ENCODE assay signal across 25 cellular contexts in the genomic region with DNA sequence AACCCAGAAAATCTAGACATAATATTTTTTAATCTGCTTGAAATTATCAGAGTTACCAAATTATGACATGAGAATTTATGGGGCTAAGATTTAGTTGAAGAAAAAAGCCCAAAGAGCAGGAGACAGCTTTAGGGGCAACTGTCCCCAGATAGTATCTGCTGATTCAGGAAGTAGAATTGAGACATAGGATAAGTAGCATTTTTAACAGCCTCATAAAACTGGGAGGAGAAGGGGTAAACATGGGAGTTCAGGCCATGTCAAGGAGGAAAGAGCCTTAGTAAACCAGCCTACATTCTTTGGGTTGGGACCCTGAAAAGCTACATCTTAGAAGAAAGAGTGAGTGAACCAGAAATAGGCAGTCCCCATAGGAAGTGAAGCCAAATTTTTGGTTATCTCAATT. TPM values are rescaled to one million over a fixed set of nuclear protein-coding genes. Genes with fewer than 3 reads are reported as not detected.
"Had no signal": no experiment of that assay in that cellular context is flagged by ENCODE, and none has a peak within 500 bp of the region (broad histone marks: within the 10 kb centered on the region; RNA-seq: fewer than 3 reads in every experiment).

No MANE protein-coding gene starts in this region.

- ATAC-seq: activated T-cell treated with anti-CD3 and anti-CD28 coated beads, Interleukin-2, amount 50 U/mL, for 72 hours; heart left ventricle; left cardiac atrium; naive thymus-derived CD4-positive, alpha-beta T cell had no signal

- H3K27ac Mint-ChIP-seq: activated CD4-positive, alpha-beta memory T cell treated with anti-CD3 and anti-CD28 coated beads, Interleukin-2, amount 10 ng/mL, durations not matched to agents 7 days and 5 days; activated CD4-positive, alpha-beta T cell treated with anti-CD3 and anti-CD28 coated beads, Interleukin-2, amount 10 ng/mL, durations not matched to agents 24 days and 14 days; activated naive CD4-positive, alpha-beta T cell treated with anti-CD3 and anti-CD28 coated beads for 36 hours; activated naive CD8-positive, alpha-beta T cell treated with anti-CD3 and anti-CD28 coated beads, Interleukin-2, amount 10 ng/mL, durations not matched to agents 7 days and 5 days; activated T-cell treated with anti-CD3 and anti-CD28 coated beads, Interleukin-2, amount 50 U/mL, for 72 hours; naive thymus-derived CD4-positive, alpha-beta T cell; neural progenitor cell had no signal

- DNase-seq: activated CD4-positive, alpha-beta memory T cell treated with anti-CD3 and anti-CD28 coated beads, Interleukin-2, amount 10 ng/mL, durations not matched to agents 7 days and 5 days; activated CD4-positive, alpha-beta T cell treated with anti-CD3 and anti-CD28 coated beads, Interleukin-2, amount 10 ng/mL, durations not matched to agents 24 days and 14 days; activated effector memory CD4-positive, alpha-beta T cell treated with Interleukin-2 at 50 U/mL for 16 hours; activated naive CD4-positive, alpha-beta T cell treated with anti-CD3 and anti-CD28 coated beads for 36 hours; activated naive CD8-positive, alpha-beta T cell treated with anti-CD3 and anti-CD28 coated beads, Interleukin-2, amount 10 ng/mL, durations not matched to agents 7 days and 5 days; activated T-cell treated with anti-CD3 and anti-CD28 coated beads, Interleukin-2, amount 50 U/mL, for 72 hours; amygdala; cerebellar nuclear complex; cortex of kidney; heart left ventricle; left cardiac atrium; mesendoderm; naive thymus-derived CD4-positive, alpha-beta T cell; posterior cingulate gyrus; sigmoid colon; stimulated activated CD4-positive, alpha-beta T cell treated with anti-CD3 and anti-CD28 coated beads, Interleukin-4, amount 100 ng/mL, for 1 hour; stimulated activated naive CD4-positive, alpha-beta T cell; testis; trophoblast cell; uterus had no signal

- H3K9ac ChIP-seq: neural progenitor cell had no signal

- H3K9me3 Mint-ChIP-seq: activated CD4-positive, alpha-beta memory T cell treated with anti-CD3 and anti-CD28 coated beads, Interleukin-2, amount 10 ng/mL, durations not matched to agents 7 days and 5 days; activated naive CD8-positive, alpha-beta T cell treated with anti-CD3 and anti-CD28 coated beads, Interleukin-2, amount 10 ng/mL, durations not matched to agents 7 days and 5 days; activated T-cell treated with anti-CD3 and anti-CD28 coated beads, Interleukin-2, amount 50 U/mL, for 72 hours; neural progenitor cell had no signal

- H3K4me1 ChIP-seq: heart left ventricle, neural progenitor cell, sigmoid colon, testis, uterus had no signal

- H3K4me3 Mint-ChIP-seq: activated CD4-positive, alpha-beta memory T cell treated with anti-CD3 and anti-CD28 coated beads, Interleukin-2, amount 10 ng/mL, durations not matched to agents 7 days and 5 days; activated CD4-positive, alpha-beta T cell treated with anti-CD3 and anti-CD28 coated beads, Interleukin-2, amount 10 ng/mL, durations not matched to agents 24 days and 14 days; activated naive CD4-positive, alpha-beta T cell treated with anti-CD3 and anti-CD28 coated beads for 36 hours; activated naive CD8-positive, alpha-beta T cell treated with anti-CD3 and anti-CD28 coated beads, Interleukin-2, amount 10 ng/mL, durations not matched to agents 7 days and 5 days; activated T-cell treated with anti-CD3 and anti-CD28 coated beads, Interleukin-2, amount 50 U/mL, for 72 hours; naive thymus-derived CD4-positive, alpha-beta T cell; neural progenitor cell had no signal

- H3K27me3 ChIP-seq: neural progenitor cell, sigmoid colon, testis had no signal

- H3K4me2 ChIP-seq: neural progenitor cell had no signal

- H2AFZ ChIP-seq: neural progenitor cell had no signal

- H3K4me3 ChIP-seq: heart left ventricle, neural progenitor cell, sigmoid colon, testis, uterus had no signal

- H3K36me3 ChIP-seq: heart left ventricle, neural progenitor cell, sigmoid colon, uterus had no signal

- H3K27ac ChIP-seq: epithelial cell of prostate, heart left ventricle, neural progenitor cell, sigmoid colon, testis, uterus had no signal

- FAIRE-seq: bronchial epithelial cell, islet of Langerhans had no signal

- H3K36me3 Mint-ChIP-seq: activated naive CD8-positive, alpha-beta T cell treated with anti-CD3 and anti-CD28 coated beads, Interleukin-2, amount 10 ng/mL, durations not matched to agents 7 days and 5 days; naive thymus-derived CD4-positive, alpha-beta T cell; neural progenitor cell had no signal

- H3K9me3 ChIP-seq: heart left ventricle, sigmoid colon, testis, uterus had no signal

- H3K4me1 Mint-ChIP-seq: activated CD4-positive, alpha-beta memory T cell treated with anti-CD3 and anti-CD28 coated beads, Interleukin-2, amount 10 ng/mL, durations not matched to agents 7 days and 5 days; activated CD4-positive, alpha-beta T cell treated with anti-CD3 and anti-CD28 coated beads, Interleukin-2, amount 10 ng/mL, durations not matched to agents 24 days and 14 days; activated naive CD8-positive, alpha-beta T cell treated with anti-CD3 and anti-CD28 coated beads, Interleukin-2, amount 10 ng/mL, durations not matched to agents 7 days and 5 days; naive thymus-derived CD4-positive, alpha-beta T cell; neural progenitor cell had no signal

RNA-seq across cellular contexts. Expression of a gene that starts 50.5 kb away (rescaled TPM):
- total RNA-seq: activated CD4-positive, alpha-beta memory T cell treated with anti-CD3 and anti-CD28 coated beads, Interleukin-2, amount 10 ng/mL, durations not matched to agents 7 days and 5 days; activated CD4-positive, alpha-beta T cell treated with anti-CD3 and anti-CD28 coated beads, Interleukin-2, amount 10 ng/mL, durations not matched to agents 24 days and 14 days; activated naive CD4-positive, alpha-beta T cell treated with anti-CD3 and anti-CD28 coated beads for 36 hours; activated naive CD8-positive, alpha-beta T cell treated with anti-CD3 and anti-CD28 coated beads, Interleukin-2, amount 10 ng/mL, durations not matched to agents 7 days and 5 days; activated T-cell treated with anti-CD3 and anti-CD28 coated beads, Interleukin-2, amount 50 U/mL, for 72 hours; left cardiac atrium; naive thymus-derived CD4-positive, alpha-beta T cell; renal cortical epithelial cell had no signal
- polyA plus RNA-seq: heart left ventricle; naive thymus-derived CD4-positive, alpha-beta T cell had no signal
